ENCODE assay signal across 17 cellular contexts in the genomic region with DNA sequence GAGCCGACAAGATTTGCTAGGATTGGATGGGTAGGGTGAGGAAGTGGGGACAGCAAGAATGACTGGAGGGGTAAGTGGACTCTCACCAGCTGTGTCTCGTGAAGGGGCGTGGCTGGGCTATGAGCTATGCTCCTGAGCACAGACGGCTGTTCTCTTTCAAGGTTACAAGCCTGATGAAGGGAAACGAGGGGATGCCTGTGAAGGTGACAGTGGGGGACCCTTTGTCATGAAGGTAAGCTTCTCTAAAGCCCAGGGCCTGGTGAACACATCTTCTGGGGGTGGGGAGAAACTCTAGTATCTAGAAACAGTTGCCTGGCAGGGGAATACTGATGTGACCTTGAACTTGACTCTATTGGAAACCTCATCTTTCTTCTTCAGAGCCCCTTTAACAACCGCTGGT. TPM values are rescaled to one million over a fixed set of nuclear protein-coding genes. Genes with fewer than 3 reads are reported as not detected.
"Had no signal": no experiment of that assay in that cellular context is flagged by ENCODE, and none has a peak within 500 bp of the region (broad histone marks: within the 10 kb centered on the region; RNA-seq: fewer than 3 reads in every experiment).

No MANE protein-coding gene starts in this region.

- ATAC-seq: effector memory CD8-positive, alpha-beta T cell; lower lobe of right lung; naive thymus-derived CD4-positive, alpha-beta T cell had no signal

- DNase-seq: activated CD4-positive, alpha-beta memory T cell treated with anti-CD3 and anti-CD28 coated beads for 36 hours; activated CD8-positive, alpha-beta memory T cell treated with anti-CD3 and anti-CD28 coated beads, Interleukin-2, amount 50 U/mL, for 48 hours; activated naive CD4-positive, alpha-beta T cell treated with anti-CD3 and anti-CD28 coated beads, Interleukin-2, amount 50 U/mL, for 16 hours; effector memory CD8-positive, alpha-beta T cell; erythroblast; lower lobe of right lung; midbrain; naive thymus-derived CD4-positive, alpha-beta T cell; stimulated activated naive CD4-positive, alpha-beta T cell; SW 1271; T-helper 9 cell; upper lobe of left lung had no signal

- H3K27me3 ChIP-seq: adrenal gland, right atrium auricular region, suprapubic skin, upper lobe of left lung had no signal

- H3K27me3 Mint-ChIP-seq: activated CD4-positive, alpha-beta memory T cell treated with anti-CD3 and anti-CD28 coated beads for 36 hours; dendritic cell treated with granulocyte-macrophage colony-stimulating factor and Interleukin-4, amounts not matched to agents 40 ng/mL and 50 ng/mL, for 4 days; effector memory CD8-positive, alpha-beta T cell; naive thymus-derived CD4-positive, alpha-beta T cell had no signal

- H3K27ac Mint-ChIP-seq: activated CD4-positive, alpha-beta memory T cell treated with anti-CD3 and anti-CD28 coated beads for 36 hours; dendritic cell treated with granulocyte-macrophage colony-stimulating factor and Interleukin-4, amounts not matched to agents 40 ng/mL and 50 ng/mL, for 4 days; effector memory CD8-positive, alpha-beta T cell had no signal

- H3K9me3 ChIP-seq: adrenal gland, lower lobe of right lung, right atrium auricular region, suprapubic skin, upper lobe of left lung had no signal

- H3K4me3 ChIP-seq: adrenal gland, lower lobe of right lung, right atrium auricular region, suprapubic skin, upper lobe of left lung had no signal

- H3K4me3 Mint-ChIP-seq: activated CD4-positive, alpha-beta memory T cell treated with anti-CD3 and anti-CD28 coated beads for 36 hours; dendritic cell treated with granulocyte-macrophage colony-stimulating factor and Interleukin-4, amounts not matched to agents 40 ng/mL and 50 ng/mL, for 4 days; effector memory CD8-positive, alpha-beta T cell; naive thymus-derived CD4-positive, alpha-beta T cell had no signal

- H3K4me1 Mint-ChIP-seq: naive thymus-derived CD4-positive, alpha-beta T cell had no signal

- H3K4me1 ChIP-seq: adrenal gland, lower lobe of right lung, right atrium auricular region, suprapubic skin, upper lobe of left lung had no signal

- H3K9me3 Mint-ChIP-seq: activated CD4-positive, alpha-beta memory T cell treated with anti-CD3 and anti-CD28 coated beads for 36 hours; dendritic cell treated with granulocyte-macrophage colony-stimulating factor and Interleukin-4, amounts not matched to agents 40 ng/mL and 50 ng/mL, for 4 days; effector memory CD8-positive, alpha-beta T cell had no signal

- H3K27ac ChIP-seq: adrenal gland, lower lobe of right lung, right atrium auricular region, suprapubic skin, upper lobe of left lung had no signal

RNA-seq across cellular contexts. Expression of gene F2, which starts 19.9 kb away (rescaled TPM):
- total RNA-seq: lower lobe of right lung, posterior vena cava, right atrium auricular region had no signal
- polyA plus RNA-seq: adrenal gland; naive thymus-derived CD4-positive, alpha-beta T cell had no signal
